In the genomic region with DNA sequence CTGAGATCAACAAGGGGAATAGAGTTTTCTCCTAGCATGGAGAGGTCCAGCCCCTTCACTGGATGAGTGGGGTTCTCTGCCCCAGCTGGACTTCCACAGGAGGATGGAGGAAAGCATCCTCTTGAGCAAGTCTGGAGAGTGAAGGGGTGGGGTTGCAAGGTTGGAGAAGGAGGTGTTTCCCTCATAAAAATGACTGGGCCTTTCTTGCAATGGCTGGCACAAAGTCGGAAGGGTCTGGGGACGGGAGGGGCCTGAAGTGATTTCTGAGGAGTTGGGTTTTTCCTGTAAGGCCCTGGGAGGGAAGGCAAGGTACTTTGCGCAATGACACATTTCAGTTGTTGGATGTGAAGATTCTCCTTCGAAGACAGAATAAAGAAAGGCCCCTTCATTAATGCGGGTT, we compare ENCODE assay signal across 8 cellular contexts. TPM values are rescaled to one million over a fixed set of nuclear protein-coding genes. Genes with fewer than 3 reads are reported as not detected.
DNase-seq lines count a peak whose midpoint lies in the region; ATAC-seq and TF ChIP-seq lines count a peak whose summit lies in the region.

No MANE protein-coding gene starts in this region.

- ATAC-seq in HG02885 (IDR thresholded peaks at IDR 0.05; ENCODE audit: poor library complexity, unreplicated experiment), result no peak

- H3K4me3 ChIP-seq in cardiac muscle cell (peak overlapping the region; percentile 79), endocrine pancreas (ENCODE audit: control insufficient read depth, insufficient read depth, low read length) (peak overlapping the region; percentile 66), muscle layer of duodenum (ENCODE audit: low read depth in 1 of 2, low read length in 2 of 2) (peak overlapping the region; percentile 83 to 87)

- peak overlapping the region; percentile 33 for H3K27ac ChIP-seq in cardiac muscle cell
- peak overlapping the region; percentile 83 for H3K27ac ChIP-seq in muscle layer of duodenum (ENCODE audit: low read length)

- H3K27me3 ChIP-seq in cardiac muscle cell (no peaks in the 10 kb centered on the region), endocrine pancreas (ENCODE audit: control insufficient read depth, insufficient read depth, low read length) (no peaks in the 10 kb centered on the region), muscle layer of duodenum (ENCODE audit: low read depth, low read length) (no peaks in the 10 kb centered on the region)

- no peak for TF ChIP-seq CTCF in cardiac muscle cell (IDR thresholded peaks at IDR 0.05; ENCODE audit: low read depth, low read length)

- intact Hi-C loops in cardiac septum (cut with DNase I), result no loop called here

- H3K9ac ChIP-seq in endocrine pancreas (ENCODE audit: control insufficient read depth, insufficient read depth, low read length), result peak overlapping the region; percentile 89

- H3K4me1 ChIP-seq in cardiac muscle cell (ENCODE audit: low read depth) (peaks cover 4% of the 10 kb centered on the region), endocrine pancreas (ENCODE audit: control insufficient read depth, insufficient read depth, low read length) (no peaks in the 10 kb centered on the region), muscle layer of duodenum (ENCODE audit: control insufficient read depth in 1 of 2, insufficient read depth in 2 of 2, low read length in 2 of 2) (peaks cover 5 to 14% of the 10 kb centered on the region in 2 donors)

- DNase-seq in cardiac muscle cell (ENCODE audit: low read depth in 1 of 2, low spot score in 1 of 2) (peak in 1 of 2 donors; percentile 27), cardiac septum (ENCODE audit: low spot score) (no peak), GM19238 (ENCODE audit: insufficient read length, low spot score) (no peak), NCI-H446 (lab: John Stamatoyannopoulos, UW) (no peak)
- DNase-seq in stimulated activated CD4-positive, alpha-beta T cell treated with anti-CD3 and anti-CD28 coated beads, Interleukin-12 subunit alpha, Interleukin-12 subunit beta, amount 100 ng/mL, for 4 hours, result no peak

- no peaks in the 10 kb centered on the region for H3K36me3 ChIP-seq in cardiac muscle cell
- H3K36me3 ChIP-seq in endocrine pancreas (ENCODE audit: control insufficient read depth, insufficient read depth, low read length), result no peaks in the 10 kb centered on the region
- H3K36me3 ChIP-seq in muscle layer of duodenum (ENCODE audit: control insufficient read depth in 1 of 2, insufficient read depth in 2 of 2, low read length in 2 of 2), result no peaks in the 10 kb centered on the region

- H3K9me3 ChIP-seq in cardiac muscle cell (ENCODE audit: low read depth) (no peaks in the 10 kb centered on the region), endocrine pancreas (ENCODE audit: control insufficient read depth, low read length) (no peaks in the 10 kb centered on the region), muscle layer of duodenum (ENCODE audit: control insufficient read depth in 1 of 2, low read length in 2 of 2) (no peaks in the 10 kb centered on the region)

RNA-seq across cellular contexts. Expression of a gene that starts 0.9 kb away (rescaled TPM):
- total RNA-seq in cardiac muscle cell (3.6 and 7.4 TPM in 2 replicates), cardiac septum (8.3 TPM)
- polyA plus RNA-seq in cardiac muscle cell, result 7.6 and 8.8 TPM in 2 replicates
